ENCODE assay signal across 9 cellular contexts in genomic region chr17:29158515-29159275, GRCh38. TPM values are rescaled to one million over a fixed set of nuclear protein-coding genes. Genes with fewer than 3 reads are reported as not detected.
DNase-seq lines count a peak whose midpoint lies in the region; ATAC-seq and TF ChIP-seq lines count a peak whose summit lies in the region.
"Had no signal": no experiment of that assay in that cellular context is flagged by ENCODE, and none has a peak within 500 bp of the region (broad histone marks: within the 10 kb centered on the region; RNA-seq: fewer than 3 reads in every experiment).

No MANE protein-coding gene starts in this region.

- intact Hi-C loops in sciatic nerve (cut with DNase I): no loop called here

- peaks cover 47% of the 10 kb centered on the region for H3K4me1 ChIP-seq in RWPE2 (ENCODE audit: insufficient read depth, poor library complexity, severe bottlenecking)

- no peaks in the 10 kb centered on the region for H3K27me3 ChIP-seq in RWPE2 (ENCODE audit: insufficient read depth, poor library complexity, severe bottlenecking)

- ATAC-seq in RWPE2 (ENCODE audit: low read depth) (peak; percentile 13; the same call in 1 of the 3 replicates), sciatic nerve (peak; percentile 22), GM19455 (IDR thresholded peaks at IDR 0.05; ENCODE audit: unreplicated experiment) (no peak), GM21786 (IDR thresholded peaks at IDR 0.05; ENCODE audit: unreplicated experiment) (no peak)
- ATAC-seq: activated naive CD4-positive, alpha-beta T cell treated with anti-CD3 and anti-CD28 coated beads, Interleukin-2, amount 50 U/mL, for 72 hours had no signal

- H3K4me3 ChIP-seq in RWPE2 (ENCODE audit: severe bottlenecking): no peak overlapping the region

- DNase-seq in D341Med (ENCODE audit: low spot score): peak; percentile 48
- no peak for DNase-seq in RWPE2 (ENCODE audit: low spot score)
- peak; percentile 46 for DNase-seq in epidermal melanocyte (ENCODE audit: insufficient read length, low spot score)
- DNase-seq in sciatic nerve (ENCODE audit: low spot score): peak; percentile 70
- DNase-seq in NCI-H2081 (lab: John Stamatoyannopoulos, UW): no peak
- DNase-seq in activated CD4-positive, CD25-positive, alpha-beta regulatory T cell (lab: John Stamatoyannopoulos, UW): no peak

- H3K36me3 ChIP-seq in RWPE2 (ENCODE audit: low read depth): peaks cover 11% of the 10 kb centered on the region

- no peak for TF ChIP-seq CTCF in RWPE2 (IDR thresholded peaks at IDR 0.05; ENCODE audit: poor library complexity, severe bottlenecking)

- no peaks in the 10 kb centered on the region for H3K9me3 ChIP-seq in RWPE2 (ENCODE audit: severe bottlenecking)

- H3K27ac ChIP-seq in RWPE2 (ENCODE audit: poor library complexity, severe bottlenecking): peak overlapping the region; percentile 91

RNA-seq across cellular contexts. Expression of gene MYO18A, which starts 21.5 kb away (rescaled TPM):
- total RNA-seq in sciatic nerve: 109 TPM

Comparison
In these comparisons a context has a peak if more than half of its experiments do, and no peak if none do; other contexts are left out.
1. DNase-seq: peak in D341Med (single experiment), epidermal melanocyte (single experiment) and sciatic nerve (single experiment); none in RWPE2 (single experiment), NCI-H2081 (0 of 2) and activated CD4-positive, CD25-positive, alpha-beta regulatory T cell (0 of 4).
2. ATAC-seq: peak in RWPE2 (single experiment) and sciatic nerve (single experiment); none in GM19455 (single experiment) and GM21786 (single experiment).